17 cellular contexts compared by ENCODE assay signal in genomic region chrX:7198499-7198898, GRCh38. TPM values are rescaled to one million over a fixed set of nuclear protein-coding genes. Genes with fewer than 3 reads are reported as not detected.
DNase-seq lines count a peak whose midpoint lies in the region; ATAC-seq, FAIRE-seq and TF ChIP-seq lines count a peak whose summit lies in the region.
"Had no signal": no experiment of that assay in that cellular context is flagged by ENCODE, and none has a peak within 500 bp of the region (broad histone marks: within the 10 kb centered on the region; RNA-seq: fewer than 3 reads in every experiment).

No MANE protein-coding gene starts in this region.

- H3K27me3 ChIP-seq in Karpas-422 (ENCODE audit: low read length): no peaks in the 10 kb centered on the region

- no peaks in the 10 kb centered on the region for H3K9me2 ChIP-seq in Karpas-422 (replicated peaks; ENCODE audit: insufficient read depth, low read length)

- no peaks in the 10 kb centered on the region for H3K27me3 Mint-ChIP-seq in activated CD4-positive, alpha-beta memory T cell treated with anti-CD3 and anti-CD28 coated beads for 36 hours
- H3K27me3 Mint-ChIP-seq in natural killer cell (ENCODE audit: low read depth in 2 of 2): no peaks in the 10 kb centered on the region
- H3K27me3 Mint-ChIP-seq: B cell; CD4-positive, alpha-beta T cell had no signal

- no peak for ATAC-seq in natural killer cell
- ATAC-seq: HepG2 had no signal

- H3K27ac Mint-ChIP-seq in activated CD4-positive, alpha-beta memory T cell treated with anti-CD3 and anti-CD28 coated beads for 36 hours: no peak overlapping the region
- no peak overlapping the region for H3K27ac Mint-ChIP-seq in natural killer cell
- H3K27ac Mint-ChIP-seq: B cell; CD4-positive, alpha-beta T cell; H9 had no signal

- POLR2A ChIA-PET in activated CD4-positive, alpha-beta memory T cell treated with anti-CD3 and anti-CD28 coated beads for 36 hours (lab: Charles Lee): no interaction called here

- H3K36me3 ChIP-seq in Karpas-422 (ENCODE audit: insufficient read depth, low read length): 0 out of 2 replicates have a peak, but pooled peaks cover 5% of the 10 kb centered on the region

- DNase-seq in GM18507 (ENCODE audit: extremely low spot score, insufficient read length, low read depth): no peak
- DNase-seq in Karpas-422: no peak
- peak; percentile 10 for DNase-seq in iris pigment epithelial cell (ENCODE audit: low read depth)
- DNase-seq in GM13977 (ENCODE audit: low spot score): no peak
- no peak for DNase-seq in activated CD4-positive, alpha-beta memory T cell treated with anti-CD3 and anti-CD28 coated beads for 36 hours
- DNase-seq in ecto neural progenitor cell (ENCODE audit: low spot score): no peak
- no peak for DNase-seq in natural killer cell
- DNase-seq: C1 segment of cervical spinal cord; Calu3; CD4-positive, alpha-beta T cell; DMS 273 treated with DMSO at 0.1 percent for 48 hours; GOT3; H9 had no signal

- intact Hi-C loops in activated CD4-positive, alpha-beta memory T cell treated with anti-CD3 and anti-CD28 coated beads for 36 hours (cut with micrococcal nuclease): no loop called here
- intact Hi-C loops in natural killer cell (cut with micrococcal nuclease): no loop called here

- CTCF ChIA-PET in activated CD4-positive, alpha-beta memory T cell treated with anti-CD3 and anti-CD28 coated beads for 36 hours (lab: Charles Lee): interaction anchor here (0.7 kb wide), 1 partner anchor 9 kb away, joined by 3 read pairs; no protein-coding TSS in a partner anchor

- TF ChIP-seq CTCF in GM13977 (IDR thresholded peaks at IDR 0.05; ENCODE audit: extremely low read depth, insufficient read depth, missing control alignments): no peak
- no peak for TF ChIP-seq CTCF in natural killer cell (IDR thresholded peaks at IDR 0.05)

- H3K79me2 ChIP-seq in Karpas-422 (ENCODE audit: low read length): peaks cover 79% of the 10 kb centered on the region

- H3K4me1 ChIP-seq in Karpas-422 (ENCODE audit: low read length): peaks cover 35% of the 10 kb centered on the region

- in situ Hi-C loops in GM13977 (cut with MboI; ENCODE audit: low pct_unique_long_range_greater_than_20kb, low sequenced_read_pairs, unreplicated experiment): no loop called here

- H3K4me2 ChIP-seq in Karpas-422 (ENCODE audit: low read depth, low read length, poor library complexity, severe bottlenecking): no peak overlapping the region

- FAIRE-seq in GM18507 (lab: Jason Lieb, UNC): peak; percentile 31
- FAIRE-seq: A204.1, HepG2, HTR-8/SVneo had no signal

- no peak overlapping the region for H2AFZ ChIP-seq in Karpas-422 (ENCODE audit: low read length)

- H3K9me3 ChIP-seq in Karpas-422 (ENCODE audit: low read length): no peaks in the 10 kb centered on the region

- H3K4me3 Mint-ChIP-seq in activated CD4-positive, alpha-beta memory T cell treated with anti-CD3 and anti-CD28 coated beads for 36 hours: no peak overlapping the region
- no peak overlapping the region for H3K4me3 Mint-ChIP-seq in natural killer cell
- H3K4me3 Mint-ChIP-seq: B cell; CD4-positive, alpha-beta T cell; H9 had no signal

- H3K9me3 Mint-ChIP-seq in activated CD4-positive, alpha-beta memory T cell treated with anti-CD3 and anti-CD28 coated beads for 36 hours: no peaks in the 10 kb centered on the region
- H3K9me3 Mint-ChIP-seq in natural killer cell: no peaks in the 10 kb centered on the region
- H3K9me3 Mint-ChIP-seq: CD4-positive, alpha-beta T cell; H9 had no signal

- H3K4me3 ChIP-seq in Karpas-422 (ENCODE audit: low read length): no peak overlapping the region

- H3K4me1 Mint-ChIP-seq in activated CD4-positive, alpha-beta memory T cell treated with anti-CD3 and anti-CD28 coated beads for 36 hours (ENCODE audit: low read depth): no peaks in the 10 kb centered on the region
- H3K4me1 Mint-ChIP-seq in natural killer cell: no peaks in the 10 kb centered on the region

- H3K27ac ChIP-seq in Karpas-422 (ENCODE audit: low read length): peak overlapping the region; percentile 35; the same call in 1 of the 2 replicates

- H3K9ac ChIP-seq in Karpas-422 (ENCODE audit: low read length): no peak overlapping the region

- no peaks in the 10 kb centered on the region for H4K20me1 ChIP-seq in Karpas-422 (ENCODE audit: insufficient read depth, low read depth, low read length)

- H3K36me3 Mint-ChIP-seq in activated CD4-positive, alpha-beta memory T cell treated with anti-CD3 and anti-CD28 coated beads for 36 hours: no peaks in the 10 kb centered on the region
- H3K36me3 Mint-ChIP-seq in natural killer cell: no peaks in the 10 kb centered on the region

RNA-seq across cellular contexts. Expression of gene PUDP, which starts 50.5 kb away (rescaled TPM):
- 36.8 and 41.2 TPM in 2 replicates for total RNA-seq in Karpas-422 (2014; rRNA removed; shearing (Covaris generic); ENCODE audit: low replicate concordance)
- total RNA-seq in activated CD4-positive, alpha-beta memory T cell treated with anti-CD3 and anti-CD28 coated beads for 36 hours: 10 to 100 TPM; 16.5 to 17.4 TPM
- total RNA-seq in natural killer cell: 10 to 100 TPM in 1 of 3 donors, 1 to 10 TPM in 2; 5.4 to 11.4 (median 5.6) TPM

RNA-seq across cellular contexts. Expression of gene STS, which starts 51.0 kb away (rescaled TPM):
- total RNA-seq in Karpas-422 (2014; rRNA removed; shearing (Covaris generic); ENCODE audit: low replicate concordance): 15.6 and 28.5 TPM in 2 replicates
- under 1 TPM; 0.73 to 0.81 TPM for total RNA-seq in activated CD4-positive, alpha-beta memory T cell treated with anti-CD3 and anti-CD28 coated beads for 36 hours
- 1 to 10 TPM; 2.4 to 4.6 (median 2.8) TPM for total RNA-seq in natural killer cell
